In the genomic region with DNA sequence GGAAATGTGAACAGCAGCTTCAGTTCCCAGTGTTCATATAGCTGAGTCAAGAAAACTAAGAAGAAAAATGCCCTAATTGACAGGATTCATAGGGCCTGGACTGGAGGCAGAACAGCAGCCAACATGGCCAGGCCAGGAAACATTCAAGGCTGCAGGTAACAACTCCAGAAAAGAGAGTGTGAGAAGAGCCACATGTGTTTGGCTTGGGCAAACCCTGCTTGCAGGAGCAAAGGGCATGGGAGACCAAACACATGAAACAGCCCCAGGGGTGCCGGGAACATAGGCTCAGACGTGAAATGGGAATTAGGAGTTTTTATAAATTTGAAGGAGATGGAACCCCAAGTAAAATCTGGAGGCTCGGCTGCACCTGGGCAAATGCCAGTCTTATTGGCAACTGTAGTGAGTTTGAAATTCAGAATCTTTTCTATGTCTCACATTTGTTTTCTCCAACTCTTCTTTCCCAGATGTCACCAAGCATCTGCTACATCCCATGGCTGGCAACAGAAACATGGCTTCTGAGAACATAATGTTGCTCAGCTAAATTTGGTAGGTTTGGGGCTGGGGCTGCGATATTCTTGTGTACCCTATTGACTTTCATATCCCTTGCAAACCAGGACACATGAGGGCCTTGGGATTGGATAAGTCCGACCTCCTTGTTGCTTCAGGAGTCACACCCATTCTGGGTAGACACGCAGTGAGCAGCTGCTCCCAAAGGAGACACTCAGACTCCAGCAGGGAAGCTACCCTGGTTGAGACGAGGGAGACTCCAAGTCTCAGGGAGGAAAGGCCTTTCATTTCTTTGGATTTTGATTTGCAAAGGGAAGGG, we compare ENCODE assay signal across 23 cellular contexts.
"Had no signal": no experiment of that assay in that cellular context is flagged by ENCODE, and none has a peak within 500 bp of the region (broad histone marks: within the 10 kb centered on the region; RNA-seq: fewer than 3 reads in every experiment).

No MANE protein-coding gene starts in this region.

- H3K27ac ChIP-seq: brain microvascular endothelial cell, neutrophil, prostate gland, thyroid gland, VCaP had no signal

- H3K4me1 ChIP-seq: prostate gland, thyroid gland had no signal

- H3K27me3 ChIP-seq: brain microvascular endothelial cell, neutrophil, thyroid gland had no signal

- FAIRE-seq: endothelial cell of umbilical vein, urothelium cell line had no signal

- H3K36me3 ChIP-seq: brain microvascular endothelial cell, neutrophil, prostate gland, thyroid gland had no signal

- ATAC-seq: activated CD8-positive, alpha-beta memory T cell treated with anti-CD3 and anti-CD28 coated beads, Interleukin-2, amount 10 ng/mL, durations not matched to agents 7 days and 5 days; naive thymus-derived CD8-positive, alpha-beta T cell; stimulated activated effector memory CD8-positive, alpha-beta T cell treated with anti-CD3 and anti-CD28 coated beads, Interleukin-12 subunit alpha, Interleukin-12 subunit beta, amount 100 ng/mL, for 72 hours; T-cell had no signal

- H3K4me3 ChIP-seq: prostate gland, thyroid gland had no signal

- H3K9me3 ChIP-seq: neutrophil, prostate gland, SK-N-SH, thyroid gland had no signal

- DNase-seq: activated CD4-positive, alpha-beta T cell treated with anti-CD3 and anti-CD28 coated beads for 1 hour; activated CD4-positive, alpha-beta T cell treated with anti-CD3 and anti-CD28 coated beads, Interleukin-2, amount 50 U/mL, for 4 hours; activated CD8-positive, alpha-beta memory T cell treated with anti-CD3 and anti-CD28 coated beads, Interleukin-2, amount 10 ng/mL, durations not matched to agents 7 days and 5 days; activated effector memory CD4-positive, alpha-beta T cell treated with Interleukin-2 at 50 U/mL for 16 hours; activated T-cell treated with anti-CD3 and anti-CD28 coated beads, Interleukin-2, amount 50 U/mL, for 24 hours; brain microvascular endothelial cell; cortex of kidney; effector CD8-positive, alpha-beta T cell; foreskin fibroblast; head of caudate nucleus; immature natural killer cell; midbrain; naive thymus-derived CD8-positive, alpha-beta T cell; SK-N-SH; T-cell; T1000; thyroid gland had no signal
